In genomic region chr13:26221399-26221720, GRCh38 we compare ENCODE assay signal across 8 cellular contexts. TPM values are rescaled to one million over a fixed set of nuclear protein-coding genes. Genes with fewer than 3 reads are reported as not detected.
A peak's percentile ranks its signal among the peaks of the same experiment; 100 is the strongest.
DNase-seq lines count a peak whose midpoint lies in the region; ATAC-seq and TF ChIP-seq lines count a peak whose summit lies in the region.

No MANE protein-coding gene starts in this region.

- no peaks in the 10 kb centered on the region; the same call in 1 of the 2 replicates for H3K9me3 ChIP-seq in AG04450 (ENCODE audit: control insufficient read depth, insufficient read depth, low read length)

- peak overlapping the region; percentile 83; the same call in 1 of the 2 replicates for H2AFZ ChIP-seq in KMS-11 (ENCODE audit: low read depth)

- CTCF ChIA-PET in AG04450 (lab: Charles Lee): interaction anchor here (2.4 to 4.2 kb wide), 3 partner anchors 35 to 477 kb away, joined by 10 to 23 read pairs (median 15); no protein-coding TSS in a partner anchor
- CTCF ChIA-PET in GM10248 (lab: Yijun Ruan, JAX): interaction anchor here (4.0 kb wide), 1 partner anchor 35 kb away, joined by 28 read pairs; no protein-coding TSS in a partner anchor

- H4K20me1 ChIP-seq in KMS-11 (ENCODE audit: insufficient read depth): no peaks in the 10 kb centered on the region

- peak overlapping the region; percentile 97; the same call in 1 of the 2 replicates for H3K9ac ChIP-seq in KMS-11

- peak overlapping the region; percentile 86 for H3K4me3 ChIP-seq in AG04450 (ENCODE audit: low read depth, low read length)
- H3K4me3 ChIP-seq in KMS-11 (IDR thresholded peaks at IDR 0.05; ENCODE audit: insufficient read depth, low read depth, low read length): no peak overlapping the region

- peaks cover 12% of the 10 kb centered on the region for H3K4me1 ChIP-seq in KMS-11 (ENCODE audit: low read depth, poor library complexity, severe bottlenecking)

- ATAC-seq in GM19372 (IDR thresholded peaks at IDR 0.05; ENCODE audit: low read depth, unreplicated experiment) (peak; percentile 13), HG03039 (IDR thresholded peaks at IDR 0.05; ENCODE audit: unreplicated experiment) (no peak)

- no peaks in the 10 kb centered on the region for H3K27me3 ChIP-seq in AG04450 (ENCODE audit: control insufficient read depth, insufficient read depth, low read length)
- no peaks in the 10 kb centered on the region for H3K27me3 ChIP-seq in KMS-11 (ENCODE audit: insufficient read depth, low read depth)

- peaks cover 16% of the 10 kb centered on the region for H3K36me3 Mint-ChIP-seq in chondrocyte (ENCODE audit: low read depth)

- no peaks in the 10 kb centered on the region; the same call in 1 of the 2 replicates for H3K36me3 ChIP-seq in KMS-11 (ENCODE audit: insufficient read depth)

- peak overlapping the region; percentile 98 for H3K4me3 Mint-ChIP-seq in chondrocyte (ENCODE audit: unreplicated experiment)

- peak overlapping the region; percentile 69 for H3K4me2 ChIP-seq in KMS-11

- no peaks in the 10 kb centered on the region for H3K27me3 Mint-ChIP-seq in chondrocyte (ENCODE audit: low read depth)

- H3K4me1 Mint-ChIP-seq in chondrocyte (ENCODE audit: low read depth): peaks cover 35% of the 10 kb centered on the region

- peak overlapping the region; percentile 98 for H3K27ac ChIP-seq in AG04450 (ENCODE audit: low read depth, low read length)
- peak overlapping the region; percentile 90 for H3K27ac ChIP-seq in KMS-11

- TF ChIP-seq CTCF in AG04450 (IDR thresholded peaks at IDR 0.05; ENCODE audit: low read depth, low read length): no peak
- no peak for TF ChIP-seq CTCF in KMS-11 (conservative IDR thresholded peaks at IDR 0.05; ENCODE audit: low read depth, low read length)
- TF ChIP-seq CTCF in chondrocyte (IDR thresholded peaks at IDR 0.05): no peak
- no peak for TF ChIP-seq CTCF in GM10248 (IDR thresholded peaks at IDR 0.05; ENCODE audit: control extremely low read depth, extremely low read depth, low read depth, missing control alignments)

- POLR2A ChIA-PET in AG04450 (lab: Yijun Ruan, JAX) (interaction anchor here (0.8 to 1.5 kb wide), 4 partner anchors 19 to 255 kb away, joined by 3 to 5 read pairs (median 4); no protein-coding TSS in a partner anchor), GM10248 (lab: Yijun Ruan, JAX) (interaction anchor here (1.4 kb wide), 1 partner anchor 10 kb away, joined by 3 read pairs; no protein-coding TSS in a partner anchor)

- no peaks in the 10 kb centered on the region for H3K9me3 Mint-ChIP-seq in chondrocyte (ENCODE audit: low read depth)

- H3K27ac Mint-ChIP-seq in chondrocyte (ENCODE audit: unreplicated experiment): peak overlapping the region; percentile 99

- no peak for DNase-seq in AG04450 (ENCODE audit: low read depth, low spot score)
- no peak for DNase-seq in chondrocyte (ENCODE audit: low spot score)
- DNase-seq in midbrain (lab: John Stamatoyannopoulos, UW): peak; percentile 71
- no peak for DNase-seq in GM10248 (ENCODE audit: extremely low spot score)
- DNase-seq in NCI-H446 treated with DMSO at 0.1 percent for 48 hours (lab: John Stamatoyannopoulos, UW): no peak

- peaks cover 15% of the 10 kb centered on the region; the same call in 1 of the 2 replicates for H3K79me2 ChIP-seq in KMS-11 (ENCODE audit: insufficient read depth, low read depth)

RNA-seq across cellular contexts. Expression of gene RNF6, which starts 0.8 kb away (rescaled TPM):
- polyA plus RNA-seq in AG04450 (2011; rRNA removed): 30.5 and 42.5 TPM in 2 replicates
- polyA minus RNA-seq in AG04450 (2011; rRNA and poly(A)+ RNA removed): 30.8 and 42.2 TPM in 2 replicates
- total RNA-seq in chondrocyte: 37.2 to 41.4 TPM (median 38.7 TPM) in 3 replicates

RNA-seq across cellular contexts. Expression of gene CDK8, which starts 32.6 kb away (rescaled TPM):
- 15.9 and 18.8 TPM in 2 replicates for polyA plus RNA-seq in AG04450 (2011; rRNA removed)
- polyA minus RNA-seq in AG04450 (2011; rRNA and poly(A)+ RNA removed): 29.7 and 30.5 TPM in 2 replicates
- total RNA-seq in chondrocyte: 13.0 to 18.2 TPM (median 15.8 TPM) in 3 replicates
